Comparison of ENCODE assay signal across 8 cellular contexts in genomic region chr5:14871084-14871572, GRCh38. TPM values are rescaled to one million over a fixed set of nuclear protein-coding genes. Genes with fewer than 3 reads are reported as not detected.
DNase-seq lines count a peak whose midpoint lies in the region; ATAC-seq and TF ChIP-seq lines count a peak whose summit lies in the region.

No MANE protein-coding gene starts in this region.

- DNase-seq in activated CD8-positive, alpha-beta T cell treated with anti-CD3 and anti-CD28 coated beads, Interleukin-2, amount 10 ng/mL, durations not matched to agents 7 days and 5 days, result peak; percentile 45
- DNase-seq in epithelial cell of prostate (ENCODE audit: low read depth, low spot score) (no peak), nephron progenitor cell (no peak), type B pancreatic cell (ENCODE audit: extremely low spot score, unreplicated experiment) (no peak), NCI-H2029 treated with DMSO at 0.1 percent for 48 hours (lab: John Stamatoyannopoulos, UW) (no peak)

- H3K9me3 ChIP-seq in BLaER1, result no peaks in the 10 kb centered on the region

- H3K4me3 Mint-ChIP-seq in activated CD8-positive, alpha-beta T cell treated with anti-CD3 and anti-CD28 coated beads, Interleukin-2, amount 10 ng/mL, durations not matched to agents 7 days and 5 days, result peak overlapping the region; percentile 83
- H3K4me3 Mint-ChIP-seq in nephron progenitor cell (peak overlapping the region; percentile 84), type B pancreatic cell (peak overlapping the region; percentile 90)

- CTCF ChIA-PET in activated CD8-positive, alpha-beta T cell treated with anti-CD3 and anti-CD28 coated beads, Interleukin-2, amount 10 ng/mL, durations not matched to agents 7 days and 5 days (lab: Charles Lee), result interaction anchor here (1.0 to 2.9 kb wide), 10 partner anchors 10 to 507 kb away, joined by 3 to 24 read pairs (median 6); no protein-coding TSS in a partner anchor

- H3K36me3 ChIP-seq in BLaER1, result no peaks in the 10 kb centered on the region

- TF ChIP-seq CTCF in nephron progenitor cell (IDR thresholded peaks at IDR 0.05) (no peak), type B pancreatic cell (conservative IDR thresholded peaks at IDR 0.05) (no peak)

- H3K9ac ChIP-seq in BLaER1, result peak overlapping the region; percentile 85

- H3K4me1 ChIP-seq in BLaER1, result peaks cover 34% of the 10 kb centered on the region

- POLR2A ChIA-PET in activated CD8-positive, alpha-beta T cell treated with anti-CD3 and anti-CD28 coated beads, Interleukin-2, amount 10 ng/mL, durations not matched to agents 7 days and 5 days (lab: Charles Lee), result interaction anchor here (0.7 to 1.6 kb wide), 4 partner anchors 62 to 164 kb away, joined by 3 to 8 read pairs (median 4); no protein-coding TSS in a partner anchor

- peaks cover 24% of the 10 kb centered on the region for H3K27me3 ChIP-seq in BLaER1

- peak; percentile 6 for ATAC-seq in GM19452 (IDR thresholded peaks at IDR 0.05; ENCODE audit: unreplicated experiment)
- peak; percentile 13 for ATAC-seq in HG03521 (IDR thresholded peaks at IDR 0.05; ENCODE audit: unreplicated experiment)
- ATAC-seq in activated CD8-positive, alpha-beta T cell treated with anti-CD3 and anti-CD28 coated beads, Interleukin-2, amount 10 ng/mL, durations not matched to agents 7 days and 5 days, result peak; percentile 6

- H3K9me3 Mint-ChIP-seq in activated CD8-positive, alpha-beta T cell treated with anti-CD3 and anti-CD28 coated beads, Interleukin-2, amount 10 ng/mL, durations not matched to agents 7 days and 5 days (ENCODE audit: insufficient read depth), result no peaks in the 10 kb centered on the region
- no peaks in the 10 kb centered on the region for H3K9me3 Mint-ChIP-seq in nephron progenitor cell
- no peaks in the 10 kb centered on the region for H3K9me3 Mint-ChIP-seq in type B pancreatic cell

- H3K4me3 ChIP-seq in BLaER1, result peak overlapping the region; percentile 87

- peak overlapping the region; percentile 98 for H3K4me2 ChIP-seq in BLaER1

- peaks cover 4% of the 10 kb centered on the region for H3K27me3 Mint-ChIP-seq in activated CD8-positive, alpha-beta T cell treated with anti-CD3 and anti-CD28 coated beads, Interleukin-2, amount 10 ng/mL, durations not matched to agents 7 days and 5 days (ENCODE audit: low read depth)
- peaks cover 64% of the 10 kb centered on the region for H3K27me3 Mint-ChIP-seq in nephron progenitor cell (ENCODE audit: low read depth, poor library complexity)
- H3K27me3 Mint-ChIP-seq in type B pancreatic cell, result peaks cover 27% of the 10 kb centered on the region

- peaks cover 28% of the 10 kb centered on the region for H3K4me1 Mint-ChIP-seq in activated CD8-positive, alpha-beta T cell treated with anti-CD3 and anti-CD28 coated beads, Interleukin-2, amount 10 ng/mL, durations not matched to agents 7 days and 5 days (ENCODE audit: low read depth)
- H3K4me1 Mint-ChIP-seq in nephron progenitor cell, result peaks cover 14% of the 10 kb centered on the region
- peaks cover 14% of the 10 kb centered on the region for H3K4me1 Mint-ChIP-seq in type B pancreatic cell (ENCODE audit: unreplicated experiment)

- peak overlapping the region; percentile 76 for H3K27ac Mint-ChIP-seq in activated CD8-positive, alpha-beta T cell treated with anti-CD3 and anti-CD28 coated beads, Interleukin-2, amount 10 ng/mL, durations not matched to agents 7 days and 5 days
- H3K27ac Mint-ChIP-seq in nephron progenitor cell (no peak overlapping the region), type B pancreatic cell (peak overlapping the region; percentile 45)

- H3K36me3 Mint-ChIP-seq in activated CD8-positive, alpha-beta T cell treated with anti-CD3 and anti-CD28 coated beads, Interleukin-2, amount 10 ng/mL, durations not matched to agents 7 days and 5 days (ENCODE audit: low read depth), result no peaks in the 10 kb centered on the region
- H3K36me3 Mint-ChIP-seq in nephron progenitor cell (ENCODE audit: low read depth) (no peaks in the 10 kb centered on the region), type B pancreatic cell (peaks cover 3% of the 10 kb centered on the region)

- peak overlapping the region; percentile 75 for H3K27ac ChIP-seq in BLaER1
- H3K27ac ChIP-seq in epithelial cell of prostate, result peak overlapping the region; percentile 65

- H4K20me1 ChIP-seq in BLaER1, result peaks cover 47% of the 10 kb centered on the region

RNA-seq across cellular contexts. Expression of gene ANKH, which starts 0.5 kb away (rescaled TPM):
- 10 to 100 TPM; 32.1 to 36.0 TPM for total RNA-seq in activated CD8-positive, alpha-beta T cell treated with anti-CD3 and anti-CD28 coated beads, Interleukin-2, amount 10 ng/mL, durations not matched to agents 7 days and 5 days
- 37.3 and 41.1 TPM in 2 replicates for total RNA-seq in type B pancreatic cell (ENCODE audit: low replicate concordance)
